Comparison of ENCODE assay signal across 14 cellular contexts in genomic region chr4:6714954-6715353, GRCh38. TPM values are rescaled to one million over a fixed set of nuclear protein-coding genes. Genes with fewer than 3 reads are reported as not detected.
DNase-seq lines count a peak whose midpoint lies in the region; ATAC-seq and TF ChIP-seq lines count a peak whose summit lies in the region.
"Had no signal": no experiment of that assay in that cellular context is flagged by ENCODE, and none has a peak within 500 bp of the region (broad histone marks: within the 10 kb centered on the region; RNA-seq: fewer than 3 reads in every experiment).

No MANE protein-coding gene starts in this region.

- peaks cover 7% of the 10 kb centered on the region for H3K4me1 Mint-ChIP-seq in endothelial cell (ENCODE audit: unreplicated experiment)

- H3K36me3 Mint-ChIP-seq in endothelial cell (ENCODE audit: low read depth, unreplicated experiment) = peaks cover 7% of the 10 kb centered on the region

- no peak for ATAC-seq in Panc1

- intact Hi-C loops in Panc1 (cut with micrococcal nuclease; ENCODE audit: unreplicated experiment) (loop anchor here (10.0 kb wide), 1 partner anchor 70 kb away; the partner anchor contains the start of gene KIAA0232), testis (cut with DNase I; ENCODE audit: low total_unique reads) (no loop called here)

- CTCF ChIA-PET in Panc1 (lab: Charles Lee) (no interaction called here), HEK293T (lab: Yijun Ruan, JAX) (no interaction called here)

- H3K4me3 Mint-ChIP-seq in endothelial cell (ENCODE audit: unreplicated experiment) = peak overlapping the region; percentile 47

- BruUV-seq in Panc1 (replicated peaks; lab: Mats Ljungman, UMichigan) = no TSS peak

- H3K4me3 ChIP-seq in Panc1 (ENCODE audit: low read depth in 2 of 2, low read length in 2 of 2) (no peak overlapping the region), testis (no peak overlapping the region)

- H3K4me1 ChIP-seq in Panc1 (ENCODE audit: control insufficient read depth, insufficient read depth, low read length) = peaks cover 18% of the 10 kb centered on the region
- H3K4me1 ChIP-seq in testis = peaks cover 8% of the 10 kb centered on the region
- H3K4me1 ChIP-seq: colonic mucosa had no signal

- POLR2A ChIA-PET in Panc1 (lab: Charles Lee) = no interaction called here
- POLR2A ChIA-PET in HEK293T (lab: Yijun Ruan, JAX) = no interaction called here

- H3K27me3 ChIP-seq in Panc1 (ENCODE audit: control insufficient read depth, insufficient read depth, low read length) (no peaks in the 10 kb centered on the region), testis (no peaks in the 10 kb centered on the region)
- H3K27me3 ChIP-seq: colonic mucosa had no signal

- in situ Hi-C loops in Panc1 (cut with HindIII; ENCODE audit: low pct_unique_long_range_greater_than_20kb, low sequenced_read_pairs) = no loop called here

- no peaks in the 10 kb centered on the region for H3K9me3 Mint-ChIP-seq in endothelial cell (ENCODE audit: unreplicated experiment)

- H3K27ac Mint-ChIP-seq in endothelial cell (ENCODE audit: unreplicated experiment) = no peak overlapping the region

- no peaks in the 10 kb centered on the region for H3K9me3 ChIP-seq in Panc1 (ENCODE audit: control insufficient read depth, insufficient read depth, low read depth, low read length)
- H3K9me3 ChIP-seq in testis = no peaks in the 10 kb centered on the region
- H3K9me3 ChIP-seq: colonic mucosa had no signal

- H3K27me3 Mint-ChIP-seq in endothelial cell (ENCODE audit: unreplicated experiment) = peaks cover 6% of the 10 kb centered on the region

- peak; percentile 22 for DNase-seq in activated CD8-positive, alpha-beta memory T cell treated with anti-CD3 and anti-CD28 coated beads, Interleukin-2, amount 50 U/mL, for 48 hours
- DNase-seq in activated CD8-positive, alpha-beta memory T cell treated with anti-CD3 and anti-CD28 coated beads, Interleukin-2, amount 50 U/mL, for 4 hours = no peak
- DNase-seq in Panc1 (ENCODE audit: low read depth, low spot score) (no peak), endothelial cell (ENCODE audit: low spot score) (no peak), testis (peak; percentile 7), GOT3 (lab: John Stamatoyannopoulos, UW) (no peak), T-helper 9 cell (no peak), HEK293T (ENCODE audit: extremely low spot score) (no peak)
- DNase-seq: amniotic stem cell; colonic mucosa; DMS53; posterior cingulate gyrus; stimulated activated CD8-positive, alpha-beta memory T cell treated with anti-CD3 and anti-CD28 coated beads, Interleukin-4, amount 100 ng/mL, for 48 hours; T-helper 1 cell had no signal

- peak overlapping the region; percentile 96 for H3K27ac ChIP-seq in Panc1 (ENCODE audit: low read length)
- peak overlapping the region in 1 of 2 donors; percentile 90 for H3K27ac ChIP-seq in testis

- H3K36me3 ChIP-seq in Panc1 (ENCODE audit: control insufficient read depth, insufficient read depth, low read length) = no peaks in the 10 kb centered on the region
- no peaks in the 10 kb centered on the region for H3K36me3 ChIP-seq in testis (ENCODE audit: low read depth, missing control alignments)
- H3K36me3 ChIP-seq: colonic mucosa had no signal

- WGBS in testis, 2 donors = 82 to 91% methylated on average over 1 of the region's 1 CpG

- no peak for TF ChIP-seq CTCF in Panc1 (IDR thresholded peaks at IDR 0.05)
- TF ChIP-seq CTCF in endothelial cell (IDR thresholded peaks at IDR 0.05; ENCODE audit: unreplicated experiment) = no peak
- TF ChIP-seq CTCF in testis (IDR thresholded peaks at IDR 0.05) = no peak

- TF ChIP-seq POLR2A in testis (IDR thresholded peaks at IDR 0.05) = no peak

TF ChIP-seq in HEK293T, 16 proteins besides CTCF, POLR2A, EP300 and RAD21:
- TF ChIP-seq SP1 (IDR thresholded peaks at IDR 0.05) = no peak
- TF ChIP-seq NFRKB (IDR thresholded peaks at IDR 0.05) = no peak
- TF ChIP-seq ARNT (IDR thresholded peaks at IDR 0.05) = no peak
- TF ChIP-seq FOXM1 (IDR thresholded peaks at IDR 0.05; ENCODE audit: borderline replicate concordance) = no peak
- no peak for TF ChIP-seq HDGF (IDR thresholded peaks at IDR 0.05; ENCODE audit: borderline replicate concordance)
- TF ChIP-seq ZNF384 (IDR thresholded peaks at IDR 0.05) = no peak
- TF ChIP-seq L3MBTL2 (conservative IDR thresholded peaks at IDR 0.05) = no peak
- no peak for TF ChIP-seq LEF1 (IDR thresholded peaks at IDR 0.05; ENCODE audit: borderline replicate concordance)
- TF ChIP-seq CTBP1 (IDR thresholded peaks at IDR 0.05; ENCODE audit: borderline replicate concordance) = no peak
- TF ChIP-seq PKNOX1 (IDR thresholded peaks at IDR 0.05) = no peak
- no peak for TF ChIP-seq ELF4 (IDR thresholded peaks at IDR 0.05)
- TF ChIP-seq TARDBP (IDR thresholded peaks at IDR 0.05) = no peak
- TF ChIP-seq SUZ12 (IDR thresholded peaks at IDR 0.05) = no peak
- no peak for TF ChIP-seq FOXA1 (IDR thresholded peaks at IDR 0.05)
- no peak for TF ChIP-seq BHLHE40 (IDR thresholded peaks at IDR 0.05; ENCODE audit: borderline replicate concordance)
TF ChIP-seq in HEK293T: peak in this region for 0.

RNA-seq across cellular contexts. Expression of gene BLOC1S4, which starts 1.0 kb away (rescaled TPM):
- total RNA-seq in Panc1 (2021; ENCODE audit: unreplicated experiment) (10.7 TPM), endothelial cell (ENCODE audit: unreplicated experiment) (20.9 TPM), testis (10 to 100 TPM; 21.3 to 27.3 TPM)
- polyA plus RNA-seq in Panc1 (2012; ENCODE audit: insufficient read length) = 15.2 TPM
- polyA plus RNA-seq in testis (ENCODE audit: insufficient read depth, low read depth, low replicate concordance) = 10.2 TPM

RNA-seq across cellular contexts. Expression of gene MRFAP1L1, which starts 5.3 kb away (rescaled TPM):
- total RNA-seq in Panc1 (2021; ENCODE audit: unreplicated experiment) (29.5 TPM), endothelial cell (ENCODE audit: unreplicated experiment) (43.0 TPM), testis (10 to 100 TPM; 40.8 to 60.5 TPM)
- polyA plus RNA-seq in Panc1 (2012; ENCODE audit: insufficient read length) = 25.8 TPM
- 42.9 TPM for polyA plus RNA-seq in testis (ENCODE audit: insufficient read depth, low read depth, low replicate concordance)

RNA-seq across cellular contexts. Expression of gene S100P, which starts 21.3 kb away (rescaled TPM):
- total RNA-seq in Panc1 (2021; ENCODE audit: unreplicated experiment) = 2.3 TPM
- polyA plus RNA-seq in Panc1 (2012; ENCODE audit: insufficient read length) = 0.88 TPM
- total RNA-seq in endothelial cell (ENCODE audit: unreplicated experiment) = not detected
- total RNA-seq in testis = 1 to 10 TPM in 1 of 2 donors, under 1 TPM in 1; 0.19 to 2.1 TPM
- 3.5 TPM for polyA plus RNA-seq in testis (ENCODE audit: insufficient read depth, low read depth, low replicate concordance)

Comparison
In these comparisons a context has a peak if more than half of its experiments do, and no peak if none do; other contexts are left out.
1. DNase-seq: peak in activated CD8-positive, alpha-beta memory T cell treated with anti-CD3 and anti-CD28 coated beads, Interleukin-2, amount 50 U/mL, for 48 hours (single experiment) and testis (single experiment); none in activated CD8-positive, alpha-beta memory T cell treated with anti-CD3 and anti-CD28 coated beads, Interleukin-2, amount 50 U/mL, for 4 hours (single experiment), Panc1 (single experiment), endothelial cell (single experiment), GOT3 (single experiment), T-helper 9 cell (single experiment) and HEK293T (single experiment).